In the genomic region with DNA sequence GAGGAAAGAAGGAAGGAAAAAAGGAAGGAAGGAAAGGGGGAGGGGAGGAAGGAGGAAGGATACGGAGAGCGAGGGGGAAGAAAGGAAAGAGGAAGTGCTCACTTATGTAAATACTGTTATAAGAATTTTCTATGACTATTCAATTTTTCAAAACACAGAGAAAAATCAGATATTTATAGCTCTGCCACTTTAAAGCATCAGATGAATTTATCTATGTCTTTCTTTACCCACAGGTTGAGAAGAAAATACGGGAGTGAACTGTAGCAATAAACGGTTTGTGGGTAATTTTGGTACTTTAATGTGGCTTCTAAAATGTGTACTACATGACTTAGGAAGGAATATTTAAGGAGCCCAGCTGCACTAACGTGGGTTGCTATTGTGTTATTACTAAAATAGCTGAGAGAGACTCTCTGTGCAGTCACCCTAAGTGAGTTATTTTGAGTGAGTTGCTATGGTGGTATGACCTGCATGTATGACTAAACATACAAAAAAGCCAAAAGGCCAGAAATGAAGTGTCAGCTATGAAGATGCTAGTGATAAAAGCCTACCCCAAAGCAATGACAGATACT, we compare ENCODE assay signal across 13 cellular contexts.
DNase-seq lines count a peak whose midpoint lies in the region; ATAC-seq, FAIRE-seq and TF ChIP-seq lines count a peak whose summit lies in the region.
"Had no signal": no experiment of that assay in that cellular context is flagged by ENCODE, and none has a peak within 500 bp of the region (broad histone marks: within the 10 kb centered on the region; RNA-seq: fewer than 3 reads in every experiment).

No MANE protein-coding gene starts in this region.

- DNase-seq in GM12892 (ENCODE audit: insufficient read length), result peak; percentile 21
- peak; percentile 8 for DNase-seq in fibroblast of mammary gland (ENCODE audit: low read depth)
- no peak for DNase-seq in Ammon's horn (ENCODE audit: low spot score)
- DNase-seq in DMS 273 (lab: John Stamatoyannopoulos, UW; ENCODE audit: unreplicated experiment), result no peak
- DNase-seq in testis, result no peak
- no peak for DNase-seq in epidermal melanocyte (ENCODE audit: insufficient read length, low spot score)
- DNase-seq: immature natural killer cell had no signal

- H3K4me3 ChIP-seq in fibroblast of mammary gland (ENCODE audit: control insufficient read depth, low read depth, low read length) (no peak overlapping the region), testis (no peak overlapping the region)
- H3K4me3 ChIP-seq: suprapubic skin had no signal

- peak; percentile 94 for FAIRE-seq in GM12892 (lab: Jason Lieb, UNC)
- FAIRE-seq: G401.6, HepG2 had no signal

- TF ChIP-seq POLR2A in GM12892 (IDR thresholded peaks at IDR 0.05; ENCODE audit: low read depth, low read length) (no peak), testis (IDR thresholded peaks at IDR 0.05) (no peak)

- TF ChIP-seq CTCF in fibroblast of mammary gland (conservative IDR thresholded peaks at IDR 0.05; ENCODE audit: control insufficient read depth, insufficient read depth, low read depth, low read length), result no peak
- TF ChIP-seq CTCF in testis (IDR thresholded peaks at IDR 0.05), result no peak

- intact Hi-C loops in testis (cut with DNase I; ENCODE audit: low total_unique reads), result no loop called here

- no peaks in the 10 kb centered on the region for H3K36me3 ChIP-seq in testis (ENCODE audit: low read depth, missing control alignments)
- H3K36me3 ChIP-seq: suprapubic skin had no signal

- no peaks in the 10 kb centered on the region for H3K9me3 ChIP-seq in testis
- H3K9me3 ChIP-seq: suprapubic skin had no signal

- ATAC-seq in GM21528 (IDR thresholded peaks at IDR 0.05; ENCODE audit: low FRiP score, unreplicated experiment), result peak; percentile 79
- ATAC-seq in HG03469 (IDR thresholded peaks at IDR 0.05; ENCODE audit: unreplicated experiment), result peak; percentile 82
- ATAC-seq: esophagus mucosa, HepG2 had no signal

- H3K4me1 ChIP-seq in testis, result no peaks in the 10 kb centered on the region
- H3K4me1 ChIP-seq: suprapubic skin had no signal

- H3K27me3 ChIP-seq in testis, result no peaks in the 10 kb centered on the region
- H3K27me3 ChIP-seq: suprapubic skin had no signal

- WGBS in testis, 2 donors, result 69 to 73% methylated on average over 5 of the region's 5 CpGs

- H3K27ac ChIP-seq in testis, result no peak overlapping the region
- H3K27ac ChIP-seq: suprapubic skin had no signal

Comparison
In these comparisons a context has a peak if more than half of its experiments do, and no peak if none do; other contexts are left out.
1. DNase-seq: peak in GM12892 (single experiment) and fibroblast of mammary gland (single experiment); none in Ammon's horn (single experiment), DMS 273 (single experiment), testis (single experiment) and epidermal melanocyte (single experiment).